8 cellular contexts compared by ENCODE assay signal in genomic region chr12:113185180-113186032, GRCh38. TPM values are rescaled to one million over a fixed set of nuclear protein-coding genes. Genes with fewer than 3 reads are reported as not detected.
DNase-seq lines count a peak whose midpoint lies in the region; ATAC-seq lines count a peak whose summit lies in the region.

Gene DDX54, minus strand, starts transcription at chr12:113185478. Its CDS starts 27 bp downstream, at chr12:113185451.
Gene RITA1, plus strand, starts transcription at chr12:113185721. Its CDS starts 1,026 bp downstream, at chr12:113186747.

- H3K9me3 Mint-ChIP-seq in activated T-helper 1 cell treated with anti-CD3 and anti-CD28 coated beads, Interleukin-12 subunit alpha, Interleukin-12 subunit beta, Interleukin-2, Interleukin-4 antibody, amounts not matched to agents 30 ng/mL and 10 ng/mL and 1 ng/mL, durations not matched to agents 14 hours and 24 hours and 36 hours: no peaks in the 10 kb centered on the region
- no peaks in the 10 kb centered on the region for H3K9me3 Mint-ChIP-seq in naive thymus-derived CD4-positive, alpha-beta T cell
- H3K9me3 Mint-ChIP-seq in stimulated activated memory B cell treated with anti-CD40 and anti-IgM and Interleukin-4, amounts not matched to agents 10 μg/mL and 1 μg/mL and 100 μg/mL, for 72 hours: no peaks in the 10 kb centered on the region

- H3K4me1 ChIP-seq in HUES64 (ENCODE audit: insufficient read depth, low read length): no peaks in the 10 kb centered on the region; the same call in 1 of the 2 replicates
- peaks cover 20 to 32% of the 10 kb centered on the region in 2 donors for H3K4me1 ChIP-seq in naive thymus-derived CD4-positive, alpha-beta T cell (ENCODE audit: control insufficient read depth in 2 of 2, insufficient read depth in 2 of 2, low read length in 2 of 2)

- POLR2A ChIA-PET in naive thymus-derived CD4-positive, alpha-beta T cell (lab: Charles Lee): interaction anchor here (0.8 to 4.0 kb wide), 16 partner anchors 10 to 207 kb away, joined by 3 to 30 read pairs (median 4); partner anchors contain the start of genes DTX1, OAS2, SLC8B1 and TPCN1

- WGBS in HUES64: under 1% methylated on average over 89 of the region's 89 CpGs

- peaks cover 36% of the 10 kb centered on the region for H3K36me3 ChIP-seq in HUES64 (ENCODE audit: insufficient read depth, low read length)
- peaks cover 0 to 23% (median 2%) of the 10 kb centered on the region in 3 experiments for H3K36me3 ChIP-seq in naive thymus-derived CD4-positive, alpha-beta T cell (ENCODE audit: control insufficient read depth in 2 of 3, insufficient read depth in 3 of 3, low read length in 3 of 3)

- intact Hi-C loops in activated T-helper 1 cell treated with anti-CD3 and anti-CD28 coated beads, Interleukin-12 subunit alpha, Interleukin-12 subunit beta, Interleukin-2, Interleukin-4 antibody, amounts not matched to agents 30 ng/mL and 10 ng/mL and 1 ng/mL, durations not matched to agents 14 hours and 24 hours and 36 hours (cut with micrococcal nuclease): loop anchor here (1.0 to 10.0 kb wide), 6 partner anchors 36 to 779 kb away; partner anchors contain the start of genes OAS2, PLBD2, RBM19 and SLC8B1
- intact Hi-C loops in naive thymus-derived CD4-positive, alpha-beta T cell (cut with micrococcal nuclease): loop anchor here (1.0 to 10.0 kb wide), 10 partner anchors 11 to 779 kb away; partner anchors contain the start of genes PLBD2 (in 2 of the 2), TPCN1 (in 2 of the 2), OAS1 (in 1 of the 2) and OAS2 (in 1 of the 2)

- H3K4me1 Mint-ChIP-seq in activated T-helper 1 cell treated with anti-CD3 and anti-CD28 coated beads, Interleukin-12 subunit alpha, Interleukin-12 subunit beta, Interleukin-2, Interleukin-4 antibody, amounts not matched to agents 30 ng/mL and 10 ng/mL and 1 ng/mL, durations not matched to agents 14 hours and 24 hours and 36 hours (ENCODE audit: low read depth): peaks cover 31% of the 10 kb centered on the region
- H3K4me1 Mint-ChIP-seq in naive thymus-derived CD4-positive, alpha-beta T cell: peaks cover 20 to 55% (median 33%) of the 10 kb centered on the region in 7 donors
- peaks cover 26% of the 10 kb centered on the region for H3K4me1 Mint-ChIP-seq in stimulated activated memory B cell treated with anti-CD40 and anti-IgM and Interleukin-4, amounts not matched to agents 10 μg/mL and 1 μg/mL and 100 μg/mL, for 72 hours

- peak within 1 kb of the TSS; percentile 94 for H3K9ac ChIP-seq in HUES64 (ENCODE audit: low read depth, low read length)

- peak; percentile 40 for ATAC-seq in GM21447 (IDR thresholded peaks at IDR 0.05; ENCODE audit: unreplicated experiment)
- ATAC-seq in naive thymus-derived CD4-positive, alpha-beta T cell: peak; percentile 84
- peak; percentile 82 for ATAC-seq in stimulated activated memory B cell treated with anti-CD40 and anti-IgM and Interleukin-4, amounts not matched to agents 10 μg/mL and 1 μg/mL and 100 μg/mL, for 72 hours

- H3K4me3 Mint-ChIP-seq in activated T-helper 1 cell treated with anti-CD3 and anti-CD28 coated beads, Interleukin-12 subunit alpha, Interleukin-12 subunit beta, Interleukin-2, Interleukin-4 antibody, amounts not matched to agents 30 ng/mL and 10 ng/mL and 1 ng/mL, durations not matched to agents 14 hours and 24 hours and 36 hours: peak within 1 kb of the TSS; percentile 92
- H3K4me3 Mint-ChIP-seq in naive thymus-derived CD4-positive, alpha-beta T cell: peak within 1 kb of the TSS; percentile 92 to 99 (median 96)
- H3K4me3 Mint-ChIP-seq in stimulated activated memory B cell treated with anti-CD40 and anti-IgM and Interleukin-4, amounts not matched to agents 10 μg/mL and 1 μg/mL and 100 μg/mL, for 72 hours: peak within 1 kb of the TSS; percentile 88

- H3K27me3 Mint-ChIP-seq in activated T-helper 1 cell treated with anti-CD3 and anti-CD28 coated beads, Interleukin-12 subunit alpha, Interleukin-12 subunit beta, Interleukin-2, Interleukin-4 antibody, amounts not matched to agents 30 ng/mL and 10 ng/mL and 1 ng/mL, durations not matched to agents 14 hours and 24 hours and 36 hours (ENCODE audit: insufficient read depth): no peaks in the 10 kb centered on the region
- H3K27me3 Mint-ChIP-seq in naive thymus-derived CD4-positive, alpha-beta T cell: no peaks in the 10 kb centered on the region
- no peaks in the 10 kb centered on the region for H3K27me3 Mint-ChIP-seq in stimulated activated memory B cell treated with anti-CD40 and anti-IgM and Interleukin-4, amounts not matched to agents 10 μg/mL and 1 μg/mL and 100 μg/mL, for 72 hours

- DNase-seq in DMS153 (lab: John Stamatoyannopoulos, UW): peak; percentile 56
- DNase-seq in RKO (ENCODE audit: low spot score): peak; percentile 71
- peak; percentile 74 for DNase-seq in activated T-helper 1 cell treated with anti-CD3 and anti-CD28 coated beads, Interleukin-12 subunit alpha, Interleukin-12 subunit beta, Interleukin-2, Interleukin-4 antibody, amounts not matched to agents 30 ng/mL and 10 ng/mL and 1 ng/mL, durations not matched to agents 14 hours and 24 hours and 36 hours (ENCODE audit: low spot score)
- DNase-seq in fibroblast of gingiva (ENCODE audit: low read depth): peak; percentile 69
- DNase-seq in naive thymus-derived CD4-positive, alpha-beta T cell: peak; percentile 73 to 95 (median 84)

- H3K27ac ChIP-seq in HUES64 (ENCODE audit: low read depth, low read length): peak within 1 kb of the TSS; percentile 83
- H3K27ac ChIP-seq in naive thymus-derived CD4-positive, alpha-beta T cell (ENCODE audit: low read depth, low read length): peak within 1 kb of the TSS; percentile 96

- no peaks in the 10 kb centered on the region for H3K27me3 ChIP-seq in HUES64 (ENCODE audit: insufficient read depth, low read length)
- no peaks in the 10 kb centered on the region for H3K27me3 ChIP-seq in naive thymus-derived CD4-positive, alpha-beta T cell (ENCODE audit: control insufficient read depth in 2 of 2, insufficient read depth in 2 of 2, low read length in 2 of 2)

- CTCF ChIA-PET in naive thymus-derived CD4-positive, alpha-beta T cell (lab: Charles Lee): interaction anchor here (0.7 to 1.4 kb wide), 2 partner anchors 11 to 38 kb away, joined by 3 to 8 read pairs; no protein-coding TSS in a partner anchor

- H3K9me3 ChIP-seq in HUES64 (ENCODE audit: insufficient read depth, low read depth, low read length): no peaks in the 10 kb centered on the region
- no peaks in the 10 kb centered on the region for H3K9me3 ChIP-seq in naive thymus-derived CD4-positive, alpha-beta T cell (ENCODE audit: control insufficient read depth in 2 of 3, low read length in 3 of 3)

- H3K27ac Mint-ChIP-seq in activated T-helper 1 cell treated with anti-CD3 and anti-CD28 coated beads, Interleukin-12 subunit alpha, Interleukin-12 subunit beta, Interleukin-2, Interleukin-4 antibody, amounts not matched to agents 30 ng/mL and 10 ng/mL and 1 ng/mL, durations not matched to agents 14 hours and 24 hours and 36 hours: peak within 1 kb of the TSS; percentile 92
- H3K27ac Mint-ChIP-seq in naive thymus-derived CD4-positive, alpha-beta T cell: peak within 1 kb of the TSS; percentile 91 to 98 (median 97)
- H3K27ac Mint-ChIP-seq in stimulated activated memory B cell treated with anti-CD40 and anti-IgM and Interleukin-4, amounts not matched to agents 10 μg/mL and 1 μg/mL and 100 μg/mL, for 72 hours: peak within 1 kb of the TSS; percentile 97

- peak within 1 kb of the TSS; percentile 78 for H3K4me3 ChIP-seq in HUES64 (ENCODE audit: low read length)
- H3K4me3 ChIP-seq in naive thymus-derived CD4-positive, alpha-beta T cell (ENCODE audit: low read length): peak within 1 kb of the TSS; percentile 77

- H3K36me3 Mint-ChIP-seq in activated T-helper 1 cell treated with anti-CD3 and anti-CD28 coated beads, Interleukin-12 subunit alpha, Interleukin-12 subunit beta, Interleukin-2, Interleukin-4 antibody, amounts not matched to agents 30 ng/mL and 10 ng/mL and 1 ng/mL, durations not matched to agents 14 hours and 24 hours and 36 hours (ENCODE audit: low read depth): peaks cover 24% of the 10 kb centered on the region
- H3K36me3 Mint-ChIP-seq in naive thymus-derived CD4-positive, alpha-beta T cell: peaks cover 0 to 16% (median 6%) of the 10 kb centered on the region in 5 donors
- H3K36me3 Mint-ChIP-seq in stimulated activated memory B cell treated with anti-CD40 and anti-IgM and Interleukin-4, amounts not matched to agents 10 μg/mL and 1 μg/mL and 100 μg/mL, for 72 hours: peaks cover 34% of the 10 kb centered on the region

RNA-seq across cellular contexts. Expression of gene DDX54, which starts in this region (rescaled TPM):
- polyA plus RNA-seq in HUES64 (2013, experiment 1 of 2): 46.2 TPM
- polyA plus RNA-seq in HUES64 (2013, experiment 2 of 2): 43.0 TPM
- total RNA-seq in activated T-helper 1 cell treated with anti-CD3 and anti-CD28 coated beads, Interleukin-12 subunit alpha, Interleukin-12 subunit beta, Interleukin-2, Interleukin-4 antibody, amounts not matched to agents 30 ng/mL and 10 ng/mL and 1 ng/mL, durations not matched to agents 14 hours and 24 hours and 36 hours: 121 and 133 TPM in 2 replicates
- 10 to 100 TPM; 55.8 to 81.1 (median 76.7) TPM for total RNA-seq in naive thymus-derived CD4-positive, alpha-beta T cell
- 10 to 100 TPM; 18.9 to 40.3 TPM for polyA plus RNA-seq in naive thymus-derived CD4-positive, alpha-beta T cell

RNA-seq across cellular contexts. Expression of gene RITA1, which starts in this region (rescaled TPM):
- 21.8 TPM for polyA plus RNA-seq in HUES64 (2013, experiment 1 of 2)
- 22.6 TPM for polyA plus RNA-seq in HUES64 (2013, experiment 2 of 2)
- 27.1 and 31.4 TPM in 2 replicates for total RNA-seq in activated T-helper 1 cell treated with anti-CD3 and anti-CD28 coated beads, Interleukin-12 subunit alpha, Interleukin-12 subunit beta, Interleukin-2, Interleukin-4 antibody, amounts not matched to agents 30 ng/mL and 10 ng/mL and 1 ng/mL, durations not matched to agents 14 hours and 24 hours and 36 hours
- 10 to 100 TPM in 3 of 5 experiments, 1 to 10 TPM in 2; 6.4 to 20.2 (median 14.1) TPM for total RNA-seq in naive thymus-derived CD4-positive, alpha-beta T cell
- polyA plus RNA-seq in naive thymus-derived CD4-positive, alpha-beta T cell: 10 to 100 TPM; 23.2 to 28.9 TPM

Comparison
In these comparisons a context has a peak if more than half of its experiments do, and no peak if none do; other contexts are left out.
1. Peak in every context shown above with its lines: DNase-seq, ATAC-seq, H3K4me3 ChIP-seq and H3K27ac ChIP-seq.